In the genomic region with DNA sequence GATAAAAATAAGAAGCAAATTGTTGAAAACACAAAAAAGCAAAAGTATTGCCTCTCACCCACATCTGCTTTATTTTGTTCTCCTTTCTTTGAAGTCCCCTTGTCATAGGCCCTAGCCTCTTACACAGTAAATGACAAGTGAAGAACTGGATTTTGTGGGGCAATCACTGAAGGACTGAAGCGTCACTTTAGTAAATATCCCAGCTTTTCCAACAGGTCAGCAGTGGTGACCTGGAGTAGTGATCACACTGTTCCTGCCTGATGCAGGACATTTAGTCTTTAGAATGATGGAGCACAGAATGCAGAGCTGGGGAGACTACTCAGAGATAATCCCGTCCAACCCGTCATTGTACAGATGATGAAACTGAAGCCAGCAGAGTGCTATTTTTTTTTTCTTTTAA, we compare ENCODE assay signal across 32 cellular contexts. TPM values are rescaled to one million over a fixed set of nuclear protein-coding genes. Genes with fewer than 3 reads are reported as not detected.
"Had no signal": no experiment of that assay in that cellular context is flagged by ENCODE, and none has a peak within 500 bp of the region (broad histone marks: within the 10 kb centered on the region; RNA-seq: fewer than 3 reads in every experiment).

No MANE protein-coding gene starts in this region.

- FAIRE-seq: endometrium had no signal

- H3K4me1 ChIP-seq: colonic mucosa, esophagus squamous epithelium, gastrocnemius medialis, lower lobe of right lung had no signal

- H3K9me3 ChIP-seq: colonic mucosa, esophagus squamous epithelium, gastrocnemius medialis, left ventricle myocardium inferior, lower lobe of right lung, mucosa of descending colon had no signal

- H3K36me3 ChIP-seq: colonic mucosa, esophagus squamous epithelium, gastrocnemius medialis, heart right ventricle, left ventricle myocardium inferior, lower lobe of right lung had no signal

- H3K27me3 ChIP-seq: colonic mucosa, esophagus squamous epithelium, gastrocnemius medialis, heart right ventricle had no signal

- DNase-seq: colonic mucosa; cortex of kidney; effector CD8-positive, alpha-beta T cell; effector memory CD8-positive, alpha-beta T cell; endodermal cell; erythroblast; esophagus squamous epithelium; foreskin fibroblast; foreskin melanocyte; gastrocnemius medialis; glutamatergic neuron; head of caudate nucleus; heart right ventricle; hypothalamus; immature natural killer cell; islet precursor cell; left cardiac atrium; left ventricle myocardium inferior; lower lobe of right lung; mesenchymal stem cell; mucosa of descending colon; naive B cell had no signal

- H3K4me3 ChIP-seq: colonic mucosa, esophagus squamous epithelium, gastrocnemius medialis, heart right ventricle, left ventricle myocardium inferior, lower lobe of right lung, mucosa of descending colon had no signal

- ATAC-seq: effector memory CD8-positive, alpha-beta T cell; esophagus mucosa; heart right ventricle; lower lobe of right lung; mucosa of descending colon had no signal

- H3K27ac ChIP-seq: colonic mucosa, epithelial cell of prostate, esophagus squamous epithelium, gastrocnemius medialis, heart right ventricle, left ventricle myocardium inferior, lower lobe of right lung had no signal

RNA-seq across cellular contexts. Expression of a gene that starts 28.1 kb away (rescaled TPM):
- total RNA-seq: colonic mucosa, dermis microvascular lymphatic vessel endothelial cell, esophagus mucosa, glomerular endothelial cell, heart right ventricle, kidney epithelial cell, left cardiac atrium, left ventricle myocardium inferior, lower leg skin, lower lobe of right lung, lung microvascular endothelial cell, mesothelial cell of epicardium, mucosa of descending colon, myocyte had no signal
- polyA plus RNA-seq: heart right ventricle, immature natural killer cell had no signal

RNA-seq across cellular contexts. Expression of a gene that starts 51.8 kb away (rescaled TPM):
- total RNA-seq: kidney epithelial cell, myocyte had no signal
- polyA plus RNA-seq: immature natural killer cell had no signal
